In the genomic region with DNA sequence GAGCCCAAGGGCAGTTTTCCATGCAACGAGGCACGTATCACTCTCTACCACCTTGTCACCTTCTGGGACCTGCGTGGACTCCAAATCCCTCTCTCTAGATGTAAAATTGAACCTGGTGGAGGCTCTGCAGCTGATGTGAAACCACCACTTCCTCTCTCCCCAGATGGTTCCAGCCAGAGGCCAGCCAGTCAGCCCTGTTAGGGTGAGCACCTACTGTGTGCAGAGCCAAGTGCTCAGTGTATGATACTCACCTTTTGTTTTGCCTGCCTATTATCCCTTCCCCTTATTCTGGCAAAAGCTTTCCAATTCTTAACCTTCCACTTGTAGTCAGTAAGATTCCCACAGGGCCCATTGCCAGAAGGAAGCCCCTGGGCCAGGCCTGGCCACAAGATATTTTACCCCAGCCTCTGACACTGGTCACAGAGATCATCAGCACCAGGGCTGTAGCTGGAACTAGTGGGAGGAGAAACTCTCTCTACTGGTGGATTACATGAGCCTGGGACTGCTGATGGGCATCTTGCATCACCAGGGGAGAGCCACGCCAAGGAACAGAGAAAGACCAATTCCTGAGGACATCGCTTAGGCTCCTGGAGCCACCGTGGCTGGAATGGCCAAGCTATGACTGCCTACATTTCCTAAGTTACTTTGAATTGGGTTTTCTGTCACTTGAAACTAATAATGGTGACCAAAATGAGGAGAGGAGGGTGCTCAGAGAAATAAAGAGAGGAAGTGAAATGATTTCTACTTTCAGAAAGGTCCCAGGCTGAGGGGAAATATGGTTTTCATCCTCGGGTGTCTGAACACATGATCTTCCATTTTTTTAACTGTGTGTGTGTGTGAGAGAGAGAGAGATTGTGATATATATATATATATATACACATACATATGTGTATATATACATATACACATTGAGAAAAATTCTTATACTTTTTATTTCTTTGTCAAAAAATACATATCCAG, we compare ENCODE assay signal across 1 cellular context.
TF ChIP-seq lines count a peak whose summit lies in the region.

No MANE protein-coding gene starts in this region.

TF ChIP-seq in GM23338, 12 proteins besides CTCF, POLR2A, EP300 and RAD21 (continued from another document):
- TF ChIP-seq ZNF462 (CRISPR knock-in tag; IDR thresholded peaks at IDR 0.05), result no peak
- TF ChIP-seq, protein P1, sequence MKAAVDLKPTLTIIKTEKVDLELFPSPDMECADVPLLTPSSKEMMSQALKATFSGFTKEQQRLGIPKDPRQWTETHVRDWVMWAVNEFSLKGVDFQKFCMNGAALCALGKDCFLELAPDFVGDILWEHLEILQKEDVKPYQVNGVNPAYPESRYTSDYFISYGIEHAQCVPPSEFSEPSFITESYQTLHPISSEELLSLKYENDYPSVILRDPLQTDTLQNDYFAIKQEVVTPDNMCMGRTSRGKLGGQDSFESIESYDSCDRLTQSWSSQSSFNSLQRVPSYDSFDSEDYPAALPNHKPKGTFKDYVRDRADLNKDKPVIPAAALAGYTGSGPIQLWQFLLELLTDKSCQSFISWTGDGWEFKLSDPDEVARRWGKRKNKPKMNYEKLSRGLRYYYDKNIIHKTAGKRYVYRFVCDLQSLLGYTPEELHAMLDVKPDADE (IDR thresholded peaks at IDR 0.05), result no peak
- TF ChIP-seq JUNB (IDR thresholded peaks at IDR 0.05; ENCODE audit: unreplicated experiment), result no peak
- no peak for TF ChIP-seq NANOG (IDR thresholded peaks at IDR 0.05; ENCODE audit: borderline replicate concordance)
- no peak for TF ChIP-seq EZH2phosphoT487 (IDR thresholded peaks at IDR 0.05; ENCODE audit: unreplicated experiment)
- TF ChIP-seq STAT1 (IDR thresholded peaks at IDR 0.05; ENCODE audit: unreplicated experiment), result no peak
- no peak for TF ChIP-seq ZNF114 (CRISPR knock-in tag; IDR thresholded peaks at IDR 0.05)
- TF ChIP-seq EZH2 (IDR thresholded peaks at IDR 0.05; ENCODE audit: low read depth, unreplicated experiment), result no peak
- no peak for TF ChIP-seq ZNF331 (CRISPR knock-in tag; IDR thresholded peaks at IDR 0.05; ENCODE audit: low read depth)
- no peak for TF ChIP-seq CREB1 (CRISPR knock-in tag; IDR thresholded peaks at IDR 0.05; ENCODE audit: low read depth)
